In the genomic region with DNA sequence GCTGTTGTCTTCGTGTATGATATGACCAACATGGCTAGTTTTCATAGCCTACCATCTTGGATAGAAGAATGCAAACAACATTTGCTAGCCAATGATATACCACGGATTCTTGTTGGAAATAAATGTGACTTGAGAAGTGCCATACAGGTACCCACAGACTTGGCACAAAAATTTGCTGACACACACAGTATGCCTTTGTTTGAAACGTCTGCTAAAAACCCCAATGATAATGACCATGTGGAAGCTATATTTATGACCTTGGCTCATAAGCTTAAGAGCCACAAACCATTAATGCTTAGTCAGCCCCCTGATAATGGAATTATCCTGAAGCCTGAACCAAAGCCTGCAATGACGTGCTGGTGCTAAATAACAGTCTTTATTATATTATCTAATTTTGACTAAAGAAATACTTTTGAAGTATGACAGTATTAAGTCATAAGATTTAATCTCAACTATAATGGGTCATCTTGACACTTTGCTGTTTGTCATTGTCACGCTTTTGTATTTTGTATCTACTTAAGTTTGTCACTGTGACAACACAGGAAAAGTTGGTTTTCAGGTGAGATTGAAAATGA, we compare ENCODE assay signal across 30 cellular contexts.
"Had no signal": no experiment of that assay in that cellular context is flagged by ENCODE, and none has a peak within 500 bp of the region (broad histone marks: within the 10 kb centered on the region; RNA-seq: fewer than 3 reads in every experiment).

No MANE protein-coding gene starts in this region.

- H3K27me3 ChIP-seq: adrenal gland, breast epithelium, MG63, SJCRH30 had no signal

- DNase-seq: activated CD4-positive, alpha-beta T cell treated with anti-CD3 and anti-CD28 coated beads for 48 hours; activated CD4-positive, alpha-beta T cell treated with anti-CD3 and anti-CD28 coated beads, Interleukin-2, amount 50 U/mL, for 4 hours; activated CD8-positive, alpha-beta memory T cell treated with anti-CD3 and anti-CD28 coated beads, Interleukin-2, amount 50 U/mL, for 48 hours; activated CD8-positive, alpha-beta T cell treated with anti-CD3 and anti-CD28 coated beads, Interleukin-2, amount 10 ng/mL, durations not matched to agents 7 days and 5 days; activated naive CD4-positive, alpha-beta T cell treated with anti-CD3 and anti-CD28 coated beads, Interleukin-2, amount 50 U/mL, for 16 hours; activated naive CD8-positive, alpha-beta T cell treated with anti-CD3 and anti-CD28 coated beads, Interleukin-2, amount 10 ng/mL, durations not matched to agents 7 days and 5 days; activated T-cell treated with anti-CD3 and anti-CD28 coated beads, Interleukin-2, amount 50 U/mL, for 1 hour; adrenal gland; aorta; caudate nucleus; MG63; MV-4-11; NCI-H1092 treated with DMSO at 0.1 percent for 48 hours; NCI-H146; NCI-H187 treated with DMSO at 0.1 percent for 48 hours; NCI-H2081 treated with DMSO at 0.1 percent for 48 hours; NCI-H2171; NCI-H2227 treated with DMSO at 0.1 percent for 48 hours; NCI-H446 treated with DMSO at 0.1 percent for 48 hours; NCI-H524 treated with DMSO at 0.1 percent for 48 hours; NCI-H748 treated with DMSO at 0.1 percent for 48 hours; OCI-M1; Right ventricle myocardium superior; SJCRH30 had no signal

- H3K4me3 ChIP-seq: adrenal gland, breast epithelium, coronary artery, MG63, SJCRH30 had no signal

- H3K27me3 Mint-ChIP-seq: activated naive CD8-positive, alpha-beta T cell treated with anti-CD3 and anti-CD28 coated beads, Interleukin-2, amount 10 ng/mL, durations not matched to agents 7 days and 5 days had no signal

- H3K9me3 ChIP-seq: MG63 had no signal

- H3K36me3 ChIP-seq: breast epithelium, MG63 had no signal

- H3K4me1 Mint-ChIP-seq: activated naive CD8-positive, alpha-beta T cell treated with anti-CD3 and anti-CD28 coated beads, Interleukin-2, amount 10 ng/mL, durations not matched to agents 7 days and 5 days had no signal

- H3K27ac ChIP-seq: adrenal gland, breast epithelium, coronary artery, RWPE1, SJCRH30 had no signal

- H3K4me3 Mint-ChIP-seq: activated CD8-positive, alpha-beta T cell treated with anti-CD3 and anti-CD28 coated beads, Interleukin-2, amount 10 ng/mL, durations not matched to agents 7 days and 5 days; activated naive CD8-positive, alpha-beta T cell treated with anti-CD3 and anti-CD28 coated beads, Interleukin-2, amount 10 ng/mL, durations not matched to agents 7 days and 5 days; T-helper 1 cell treated with Interleukin-12 subunit alpha and Interleukin-12 subunit beta and Interleukin-4 antibody, amounts not matched to agents 30 μg/mL and 1 μg/mL, for 36 hours had no signal

- H3K4me1 ChIP-seq: breast epithelium, SJCRH30 had no signal

- ATAC-seq: activated CD4-positive, CD25-positive, alpha-beta regulatory T cell treated with anti-CD3 and anti-CD28 coated beads, Interleukin-2, amount 50 U/mL, for 24 hours; activated CD8-positive, alpha-beta T cell treated with anti-CD3 and anti-CD28 coated beads, Interleukin-2, amount 10 ng/mL, durations not matched to agents 7 days and 5 days; Panc1 had no signal

- H3K27ac Mint-ChIP-seq: activated CD8-positive, alpha-beta T cell treated with anti-CD3 and anti-CD28 coated beads, Interleukin-2, amount 10 ng/mL, durations not matched to agents 7 days and 5 days; activated naive CD8-positive, alpha-beta T cell treated with anti-CD3 and anti-CD28 coated beads, Interleukin-2, amount 10 ng/mL, durations not matched to agents 7 days and 5 days; T-helper 1 cell treated with Interleukin-12 subunit alpha and Interleukin-12 subunit beta and Interleukin-4 antibody, amounts not matched to agents 30 μg/mL and 1 μg/mL, for 36 hours had no signal
